Comparison of ENCODE assay signal across 8 cellular contexts in the genomic region with DNA sequence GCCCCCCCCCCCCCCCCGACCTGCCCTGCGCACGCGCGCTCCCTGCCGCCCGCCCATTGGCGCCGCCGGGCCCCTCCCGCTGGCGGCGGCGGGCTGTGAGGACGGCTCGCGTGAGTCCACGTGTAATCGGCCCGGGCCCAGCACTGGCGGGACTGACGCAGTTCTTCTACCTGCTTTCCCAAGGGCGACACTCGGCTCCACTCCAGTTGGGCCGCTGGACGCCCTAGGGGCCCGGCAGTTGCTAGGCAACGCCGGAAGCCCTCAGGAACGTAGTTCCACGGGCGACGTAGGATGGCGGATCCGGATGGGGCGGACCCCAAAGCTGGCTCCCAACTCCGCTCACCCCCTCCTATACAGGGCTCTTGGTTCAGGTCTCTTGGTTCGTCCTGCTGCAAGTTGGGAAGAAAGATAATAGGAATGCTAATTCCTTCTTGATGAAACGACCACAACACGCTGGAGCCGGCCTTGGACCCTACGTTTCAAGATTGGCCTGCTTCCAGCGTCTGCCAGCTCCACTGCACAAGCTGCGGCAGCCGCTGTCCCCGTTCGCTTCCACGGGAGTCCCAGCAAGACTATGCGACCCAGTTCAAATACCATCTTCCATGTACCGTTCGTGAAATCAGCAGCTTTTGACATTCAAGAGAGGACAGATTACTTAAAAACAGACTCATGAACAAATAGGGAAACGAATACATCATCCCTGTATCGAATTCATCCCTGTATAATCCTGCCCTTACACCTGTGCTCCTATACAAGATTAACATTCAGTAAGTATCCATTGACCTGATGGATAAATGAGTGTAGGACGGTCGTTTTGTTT. TPM values are rescaled to one million over a fixed set of nuclear protein-coding genes. Genes with fewer than 3 reads are reported as not detected.
DNase-seq lines count a peak whose midpoint lies in the region; ATAC-seq and TF ChIP-seq lines count a peak whose summit lies in the region.

No MANE protein-coding gene starts in this region.

- no peaks in the 10 kb centered on the region for H3K9me3 ChIP-seq in CD4-positive, alpha-beta T cell (ENCODE audit: control insufficient read depth, low read length)
- H3K9me3 ChIP-seq in lower lobe of right lung = no peaks in the 10 kb centered on the region

- H3K36me3 Mint-ChIP-seq in CD4-positive, alpha-beta T cell (ENCODE audit: low read depth) = peaks cover 30% of the 10 kb centered on the region
- H3K36me3 Mint-ChIP-seq in activated CD4-positive, alpha-beta memory T cell treated with anti-CD3 and anti-CD28 coated beads, Interleukin-2, amount 10 ng/mL, durations not matched to agents 7 days and 5 days (ENCODE audit: low read depth) = peaks cover 15% of the 10 kb centered on the region

- no peaks in the 10 kb centered on the region for H3K27me3 Mint-ChIP-seq in CD4-positive, alpha-beta T cell
- peaks cover 8% of the 10 kb centered on the region for H3K27me3 Mint-ChIP-seq in activated CD4-positive, alpha-beta memory T cell treated with anti-CD3 and anti-CD28 coated beads, Interleukin-2, amount 10 ng/mL, durations not matched to agents 7 days and 5 days

- H3K9me3 Mint-ChIP-seq in CD4-positive, alpha-beta T cell = no peaks in the 10 kb centered on the region
- H3K9me3 Mint-ChIP-seq in activated CD4-positive, alpha-beta memory T cell treated with anti-CD3 and anti-CD28 coated beads, Interleukin-2, amount 10 ng/mL, durations not matched to agents 7 days and 5 days = no peaks in the 10 kb centered on the region

- H3K27ac ChIP-seq in CD4-positive, alpha-beta T cell (ENCODE audit: low read depth, low read length) = peak overlapping the region; percentile 74
- H3K27ac ChIP-seq in lower lobe of right lung = peak overlapping the region; percentile 96

- peaks cover 65% of the 10 kb centered on the region for H3K4me1 Mint-ChIP-seq in CD4-positive, alpha-beta T cell (ENCODE audit: low read depth)
- peaks cover 47% of the 10 kb centered on the region for H3K4me1 Mint-ChIP-seq in activated CD4-positive, alpha-beta memory T cell treated with anti-CD3 and anti-CD28 coated beads, Interleukin-2, amount 10 ng/mL, durations not matched to agents 7 days and 5 days

- ATAC-seq in CD4-positive, alpha-beta T cell (ENCODE audit: poor library complexity) = peak; percentile 85
- peak; percentile 88 for ATAC-seq in GM19397 (IDR thresholded peaks at IDR 0.05; ENCODE audit: unreplicated experiment)
- peak; percentile 61 for ATAC-seq in HG03558 (IDR thresholded peaks at IDR 0.05; ENCODE audit: extremely low read depth, unreplicated experiment)
- ATAC-seq in lower lobe of right lung = peak; percentile 96

- peak overlapping the region; percentile 99 for H3K4me3 ChIP-seq in lower lobe of right lung

- H3K36me3 ChIP-seq in lower lobe of right lung = peaks cover 9% of the 10 kb centered on the region

- POLR2A ChIA-PET in CD4-positive, alpha-beta T cell (lab: Charles Lee) = interaction anchor here (0.6 to 1.2 kb wide), 5 partner anchors 13 to 619 kb away, joined by 3 read pairs; partner anchors contain the start of gene EPAS1
- POLR2A ChIA-PET in activated CD4-positive, alpha-beta memory T cell treated with anti-CD3 and anti-CD28 coated beads, Interleukin-2, amount 10 ng/mL, durations not matched to agents 7 days and 5 days (lab: Charles Lee) = interaction anchor here (0.6 to 1.8 kb wide), 2 partner anchors 69 to 301 kb away, joined by 3 to 10 read pairs; no protein-coding TSS in a partner anchor

- H3K4me1 ChIP-seq in lower lobe of right lung = peaks cover 32% of the 10 kb centered on the region

- no peak for TF ChIP-seq CTCF in CD4-positive, alpha-beta T cell (IDR thresholded peaks at IDR 0.05)
- TF ChIP-seq CTCF in lower lobe of right lung (IDR thresholded peaks at IDR 0.05) = no peak

- peak overlapping the region; percentile 82 for H3K4me3 Mint-ChIP-seq in CD4-positive, alpha-beta T cell
- peak overlapping the region; percentile 94 for H3K4me3 Mint-ChIP-seq in activated CD4-positive, alpha-beta memory T cell treated with anti-CD3 and anti-CD28 coated beads, Interleukin-2, amount 10 ng/mL, durations not matched to agents 7 days and 5 days

- H3K27me3 ChIP-seq in CD4-positive, alpha-beta T cell (ENCODE audit: control insufficient read depth, insufficient read depth, low read length) = no peaks in the 10 kb centered on the region
- no peaks in the 10 kb centered on the region for H3K27me3 ChIP-seq in lower lobe of right lung (ENCODE audit: low read depth)

- intact Hi-C loops in CD4-positive, alpha-beta T cell (cut with DNase I, micrococcal nuclease) = loop anchor here in 1 of 2 experiments (2.0 to 10.0 kb wide), 5 partner anchors 356 to 1271 kb away; partner anchors contain the start of genes MSH2 and MSH6
- intact Hi-C loops in lower lobe of right lung (cut with DNase I) = no loop called here

- H3K27ac Mint-ChIP-seq in CD4-positive, alpha-beta T cell = peak overlapping the region; percentile 86
- H3K27ac Mint-ChIP-seq in activated CD4-positive, alpha-beta memory T cell treated with anti-CD3 and anti-CD28 coated beads, Interleukin-2, amount 10 ng/mL, durations not matched to agents 7 days and 5 days = peak overlapping the region; percentile 3

- peak; percentile 54 to 79 (median 71) for DNase-seq in CD4-positive, alpha-beta T cell
- DNase-seq in NCI-H69 (lab: John Stamatoyannopoulos, UW) (peak; percentile 91), ecto neural progenitor cell (ENCODE audit: low spot score) (peak; percentile 90), lower lobe of right lung (peak; percentile 94)
- DNase-seq in activated CD4-positive, alpha-beta memory T cell treated with anti-CD3 and anti-CD28 coated beads, Interleukin-2, amount 10 ng/mL, durations not matched to agents 7 days and 5 days = peak; percentile 78
- peak; percentile 44 to 65 (median 47) for DNase-seq in stimulated activated CD4-positive, alpha-beta T cell treated with anti-CD3 and anti-CD28 coated beads, TNF-alpha, amount 100 ng/mL, for 1 hour (ENCODE audit: low read depth in 3 of 3, low spot score in 1 of 3)

- CTCF ChIA-PET in CD4-positive, alpha-beta T cell (lab: Charles Lee) = interaction anchor here (0.8 to 1.6 kb wide), 3 partner anchors 21 to 407 kb away, joined by 3 to 8 read pairs (median 3); no protein-coding TSS in a partner anchor
- CTCF ChIA-PET in activated CD4-positive, alpha-beta memory T cell treated with anti-CD3 and anti-CD28 coated beads, Interleukin-2, amount 10 ng/mL, durations not matched to agents 7 days and 5 days (lab: Charles Lee) = interaction anchor here (1.2 kb wide), 1 partner anchor 14 kb away, joined by 4 read pairs; no protein-coding TSS in a partner anchor

RNA-seq across cellular contexts. Expression of gene MCFD2, which starts 0.4 kb away (rescaled TPM):
- 10 to 100 TPM; 29.1 to 29.7 TPM for total RNA-seq in CD4-positive, alpha-beta T cell
- total RNA-seq in activated CD4-positive, alpha-beta memory T cell treated with anti-CD3 and anti-CD28 coated beads, Interleukin-2, amount 10 ng/mL, durations not matched to agents 7 days and 5 days = 10 to 100 TPM; 48.4 to 48.8 TPM
- 82.3 TPM for total RNA-seq in lower lobe of right lung

RNA-seq across cellular contexts. Expression of gene TTC7A, which starts 25.0 kb away (rescaled TPM):
- total RNA-seq in CD4-positive, alpha-beta T cell = 10 to 100 TPM; 40.3 to 40.6 TPM
- total RNA-seq in activated CD4-positive, alpha-beta memory T cell treated with anti-CD3 and anti-CD28 coated beads, Interleukin-2, amount 10 ng/mL, durations not matched to agents 7 days and 5 days = 10 to 100 TPM; 59.3 to 62.0 TPM
- 60.9 TPM for total RNA-seq in lower lobe of right lung

Comparison
In these comparisons a context has a peak if more than half of its experiments do, and no peak if none do; other contexts are left out.
1. Peak in every context shown above with its lines: DNase-seq, ATAC-seq, H3K4me3 ChIP-seq and H3K27ac ChIP-seq.